ENCODE assay signal across 9 cellular contexts in genomic region chrX:149541521-149542047, GRCh38. TPM values are rescaled to one million over a fixed set of nuclear protein-coding genes. Genes with fewer than 3 reads are reported as not detected.
A peak's percentile ranks its signal among the peaks of the same experiment; 100 is the strongest.
DNase-seq lines count a peak whose midpoint lies in the region; ATAC-seq and TF ChIP-seq lines count a peak whose summit lies in the region.
"Had no signal": no experiment of that assay in that cellular context is flagged by ENCODE, and none has a peak within 500 bp of the region (broad histone marks: within the 10 kb centered on the region; RNA-seq: fewer than 3 reads in every experiment).

No MANE protein-coding gene starts in this region.

- in situ Hi-C loops in brain microvascular endothelial cell (cut with HindIII; ENCODE audit: low pct_ligation_motif_present, low sequenced_read_pairs): no loop called here

- intact Hi-C loops in upper lobe of right lung (cut with DNase I): no loop called here

- POLR2A ChIA-PET in HEK293T (lab: Yijun Ruan, JAX): interaction anchor here (2.4 kb wide), 1 partner anchor 29 kb away, joined by 5 read pairs; no protein-coding TSS in a partner anchor

- no peaks in the 10 kb centered on the region for H3K4me1 ChIP-seq in lung (ENCODE audit: control insufficient read depth in 2 of 2, insufficient read depth in 2 of 2, low read length in 2 of 2)
- H3K4me1 ChIP-seq in upper lobe of right lung: peaks cover 3% of the 10 kb centered on the region

- H3K27me3 ChIP-seq in brain microvascular endothelial cell (replicated peaks): no peaks in the 10 kb centered on the region
- no peaks in the 10 kb centered on the region for H3K27me3 ChIP-seq in lung (ENCODE audit: control insufficient read depth, insufficient read depth)
- no peaks in the 10 kb centered on the region for H3K27me3 ChIP-seq in upper lobe of right lung

- 7 to 42% methylated on average over 13 of the region's 13 CpGs for WGBS in lung, 2 donors

- no peak for TF ChIP-seq CTCF in brain microvascular endothelial cell (IDR thresholded peaks at IDR 0.05; ENCODE audit: low read depth, low read length, missing control alignments)
- TF ChIP-seq CTCF in lung (IDR thresholded peaks at IDR 0.05; ENCODE audit: control extremely low read depth, extremely low read depth): no peak
- no peak for TF ChIP-seq CTCF in upper lobe of right lung (IDR thresholded peaks at IDR 0.05)

- no peaks in the 10 kb centered on the region for H3K36me3 ChIP-seq in brain microvascular endothelial cell (replicated peaks)
- H3K36me3 ChIP-seq in lung (ENCODE audit: control insufficient read depth in 2 of 2, insufficient read depth in 2 of 2, low read length in 2 of 2): peaks cover 0 to 2% of the 10 kb centered on the region in 2 donors
- no peaks in the 10 kb centered on the region for H3K36me3 ChIP-seq in upper lobe of right lung

- H3K27ac ChIP-seq in brain microvascular endothelial cell (peak overlapping the region; percentile 99), lung (ENCODE audit: low read depth in 1 of 2, low read length in 1 of 2) (peak overlapping the region; percentile 65 to 95), upper lobe of right lung (peak overlapping the region; percentile 91)

- no peaks in the 10 kb centered on the region for H3K36me3 Mint-ChIP-seq in activated naive CD4-positive, alpha-beta T cell treated with anti-CD3 and anti-CD28 coated beads, Interleukin-2, amount 50 U/mL, for 24 hours

- ATAC-seq in lung (ENCODE audit: insufficient read depth, low FRiP score) (no peak), upper lobe of right lung (no peak), GM18870 (IDR thresholded peaks at IDR 0.05; ENCODE audit: unreplicated experiment) (no peak)

- H3K27ac Mint-ChIP-seq in activated naive CD4-positive, alpha-beta T cell treated with anti-CD3 and anti-CD28 coated beads, Interleukin-2, amount 50 U/mL, for 24 hours: peak overlapping the region; percentile 85

- H3K4me3 ChIP-seq in brain microvascular endothelial cell (ENCODE audit: low read depth, low read length) (peak overlapping the region; percentile 68), lung (peak overlapping the region; percentile 55), upper lobe of right lung (peak overlapping the region; percentile 65)

- H3K27me3 Mint-ChIP-seq in activated naive CD4-positive, alpha-beta T cell treated with anti-CD3 and anti-CD28 coated beads, Interleukin-2, amount 50 U/mL, for 24 hours: no peaks in the 10 kb centered on the region

- peak overlapping the region; percentile 85 for H3K4me3 Mint-ChIP-seq in activated naive CD4-positive, alpha-beta T cell treated with anti-CD3 and anti-CD28 coated beads, Interleukin-2, amount 50 U/mL, for 24 hours

- H3K9me3 Mint-ChIP-seq in activated naive CD4-positive, alpha-beta T cell treated with anti-CD3 and anti-CD28 coated beads, Interleukin-2, amount 50 U/mL, for 24 hours: no peaks in the 10 kb centered on the region

- DNase-seq in activated naive CD4-positive, alpha-beta T cell (lab: John Stamatoyannopoulos, UW): no peak
- DNase-seq in brain microvascular endothelial cell (no peak), lung (ENCODE audit: low spot score) (no peak), upper lobe of right lung (no peak), medulla oblongata (ENCODE audit: extremely low spot score) (no peak), HEK293T (ENCODE audit: extremely low spot score) (no peak)

- H3K4me1 Mint-ChIP-seq in activated naive CD4-positive, alpha-beta T cell treated with anti-CD3 and anti-CD28 coated beads, Interleukin-2, amount 50 U/mL, for 24 hours: no peaks in the 10 kb centered on the region

- H3K9me3 ChIP-seq in lung (ENCODE audit: control insufficient read depth in 2 of 2, insufficient read depth in 1 of 2, low read length in 1 of 2): peaks cover 0 to 3% of the 10 kb centered on the region in 2 donors
- H3K9me3 ChIP-seq in upper lobe of right lung: no peaks in the 10 kb centered on the region

- CTCF ChIA-PET in HEK293T (lab: Yijun Ruan, JAX): no interaction called here

TF ChIP-seq in HEK293T, 16 proteins besides CTCF, POLR2A, EP300 and RAD21:
- TF ChIP-seq FOXA1 (IDR thresholded peaks at IDR 0.05) (no peak), SUZ12 (IDR thresholded peaks at IDR 0.05) (no peak), FOXM1 (IDR thresholded peaks at IDR 0.05; ENCODE audit: borderline replicate concordance) (no peak), LEF1 (IDR thresholded peaks at IDR 0.05; ENCODE audit: borderline replicate concordance) (no peak), ZNF384 (IDR thresholded peaks at IDR 0.05) (no peak), FOXK2 (IDR thresholded peaks at IDR 0.05) (no peak), HDGF (IDR thresholded peaks at IDR 0.05; ENCODE audit: borderline replicate concordance) (no peak), NFRKB (IDR thresholded peaks at IDR 0.05) (no peak), BHLHE40 (IDR thresholded peaks at IDR 0.05; ENCODE audit: borderline replicate concordance) (no peak), TARDBP (IDR thresholded peaks at IDR 0.05) (no peak), ELF4 (IDR thresholded peaks at IDR 0.05) (no peak), L3MBTL2 (conservative IDR thresholded peaks at IDR 0.05) (no peak), ARNT (IDR thresholded peaks at IDR 0.05) (no peak), SP1 (IDR thresholded peaks at IDR 0.05) (no peak), CTBP1 (IDR thresholded peaks at IDR 0.05; ENCODE audit: borderline replicate concordance) (no peak), PKNOX1 (IDR thresholded peaks at IDR 0.05) (no peak)

RNA-seq across cellular contexts. Expression of gene EOLA1, which starts 0.8 kb away (rescaled TPM):
- total RNA-seq in lung (10 to 100 TPM; 11.5 to 19.3 TPM), upper lobe of right lung (15.8 TPM)
- polyA plus RNA-seq in lung: 10 to 100 TPM; 17.7 to 19.9 TPM

RNA-seq across cellular contexts. Expression of gene HSFX3, which starts 8.1 kb away (rescaled TPM):
- total RNA-seq in lung (not detected), upper lobe of right lung (not detected)
- not detected for polyA plus RNA-seq in lung
- total RNA-seq: T-helper 1 cell treated with Interleukin-12 subunit alpha and Interleukin-12 subunit beta and Interleukin-4 antibody, amounts not matched to agents 30 ng/mL and 1 ng/mL, for 36 hours had no signal

RNA-seq across cellular contexts. Expression of gene IDS, which starts 36.5 kb away (rescaled TPM):
- 100 to 1,000 TPM in 1 of 2 donors, 10 to 100 TPM in 1; 39.8 to 100 TPM for total RNA-seq in lung
- 10 to 100 TPM; 32.0 to 58.6 TPM for polyA plus RNA-seq in lung
- 113 TPM for total RNA-seq in upper lobe of right lung

RNA-seq across cellular contexts. Expression of gene MAGEA9B, which starts 45.7 kb away (rescaled TPM):
- total RNA-seq in lung: not detected
- not detected for polyA plus RNA-seq in lung
- not detected for total RNA-seq in upper lobe of right lung
- total RNA-seq: T-helper 1 cell treated with Interleukin-12 subunit alpha and Interleukin-12 subunit beta and Interleukin-4 antibody, amounts not matched to agents 30 ng/mL and 1 ng/mL, for 36 hours had no signal

RNA-seq across cellular contexts. Expression of gene HSFX2, which starts 53.5 kb away (rescaled TPM):
- total RNA-seq in lung (under 1 TPM in 1 of 2 donors, not detected in 1; 0.31 TPM), upper lobe of right lung (not detected)
- polyA plus RNA-seq in lung: under 1 TPM; 0.41 to 0.61 TPM
